Comparison of ENCODE assay signal across 21 cellular contexts in genomic region chr1:106921186-106921585, GRCh38.
"Had no signal": no experiment of that assay in that cellular context is flagged by ENCODE, and none has a peak within 500 bp of the region (broad histone marks: within the 10 kb centered on the region; RNA-seq: fewer than 3 reads in every experiment).

No MANE protein-coding gene starts in this region.

- H3K36me3 ChIP-seq: ascending aorta, heart left ventricle, prostate gland, upper lobe of right lung, WERI-Rb-1 had no signal

- H3K27me3 Mint-ChIP-seq: activated naive CD8-positive, alpha-beta T cell treated with anti-CD3 and anti-CD28 coated beads, Interleukin-2, amount 50 U/mL, for 24 hours; stimulated activated naive CD8-positive, alpha-beta T cell treated with anti-CD3 and anti-CD28 coated beads, Interleukin-15, Interleukin-2, amounts not matched to agents 100 ng/mL and 50 ng/mL, for 24 hours had no signal

- H3K4me3 ChIP-seq: ascending aorta, heart left ventricle, prostate gland, testis, upper lobe of right lung had no signal

- H3K4me3 Mint-ChIP-seq: activated naive CD8-positive, alpha-beta T cell treated with anti-CD3 and anti-CD28 coated beads, Interleukin-2, amount 50 U/mL, for 24 hours; activated T-helper 1 cell treated with anti-CD3 and anti-CD28 coated beads, Interleukin-12 subunit alpha, Interleukin-12 subunit beta, Interleukin-2, Interleukin-4 antibody, amounts not matched to agents 30 ng/mL and 10 ng/mL and 1 ng/mL, durations not matched to agents 14 hours and 24 hours and 36 hours; nephron progenitor cell; stimulated activated naive CD8-positive, alpha-beta T cell treated with anti-CD3 and anti-CD28 coated beads, Interleukin-15, Interleukin-2, amounts not matched to agents 100 ng/mL and 50 ng/mL, for 24 hours had no signal

- H3K9me3 Mint-ChIP-seq: activated naive CD8-positive, alpha-beta T cell treated with anti-CD3 and anti-CD28 coated beads, Interleukin-2, amount 50 U/mL, for 24 hours; activated T-helper 1 cell treated with anti-CD3 and anti-CD28 coated beads, Interleukin-12 subunit alpha, Interleukin-12 subunit beta, Interleukin-2, Interleukin-4 antibody, amounts not matched to agents 30 ng/mL and 10 ng/mL and 1 ng/mL, durations not matched to agents 14 hours and 24 hours and 36 hours; nephron progenitor cell; stimulated activated naive CD8-positive, alpha-beta T cell treated with anti-CD3 and anti-CD28 coated beads, Interleukin-15, Interleukin-2, amounts not matched to agents 100 ng/mL and 50 ng/mL, for 24 hours had no signal

- H3K4me1 Mint-ChIP-seq: activated naive CD8-positive, alpha-beta T cell treated with anti-CD3 and anti-CD28 coated beads, Interleukin-2, amount 50 U/mL, for 24 hours had no signal

- H3K4me1 ChIP-seq: ascending aorta, heart left ventricle, prostate gland, testis, upper lobe of right lung had no signal

- H3K27ac Mint-ChIP-seq: activated naive CD8-positive, alpha-beta T cell treated with anti-CD3 and anti-CD28 coated beads, Interleukin-2, amount 50 U/mL, for 24 hours; activated T-helper 1 cell treated with anti-CD3 and anti-CD28 coated beads, Interleukin-12 subunit alpha, Interleukin-12 subunit beta, Interleukin-2, Interleukin-4 antibody, amounts not matched to agents 30 ng/mL and 10 ng/mL and 1 ng/mL, durations not matched to agents 14 hours and 24 hours and 36 hours; nephron progenitor cell; stimulated activated naive CD8-positive, alpha-beta T cell treated with anti-CD3 and anti-CD28 coated beads, Interleukin-15, Interleukin-2, amounts not matched to agents 100 ng/mL and 50 ng/mL, for 24 hours had no signal

- DNase-seq: activated CD4-positive, alpha-beta T cell treated with anti-CD3 and anti-CD28 coated beads for 48 hours; activated naive CD4-positive, alpha-beta T cell; activated naive CD8-positive, alpha-beta T cell treated with anti-CD3 and anti-CD28 coated beads, Interleukin-2, amount 50 U/mL, for 24 hours; central memory CD4-positive, alpha-beta T cell; effector memory CD4-positive, alpha-beta T cell; foreskin melanocyte; heart left ventricle; islet precursor cell; left ventricle myocardium superior; mesendoderm; nephron progenitor cell; stimulated activated CD4-positive, alpha-beta T cell treated with anti-CD3 and anti-CD28 coated beads, Interleukin-4, amount 100 ng/mL, for 24 hours; testis; upper lobe of right lung; WERI-Rb-1 had no signal

- H3K9me3 ChIP-seq: ascending aorta, heart left ventricle, prostate gland, testis, upper lobe of right lung had no signal

- ATAC-seq: activated naive CD8-positive, alpha-beta T cell treated with anti-CD3 and anti-CD28 coated beads, Interleukin-2, amount 50 U/mL, for 24 hours; heart left ventricle; left ventricle myocardium superior; sciatic nerve; upper lobe of right lung had no signal

- H3K27ac ChIP-seq: ascending aorta, epithelial cell of prostate, heart left ventricle, prostate gland, testis, upper lobe of right lung, WERI-Rb-1 had no signal

- H3K27me3 ChIP-seq: ascending aorta, heart left ventricle, testis, upper lobe of right lung had no signal
